Comparison of ENCODE assay signal across 13 cellular contexts in the genomic region with DNA sequence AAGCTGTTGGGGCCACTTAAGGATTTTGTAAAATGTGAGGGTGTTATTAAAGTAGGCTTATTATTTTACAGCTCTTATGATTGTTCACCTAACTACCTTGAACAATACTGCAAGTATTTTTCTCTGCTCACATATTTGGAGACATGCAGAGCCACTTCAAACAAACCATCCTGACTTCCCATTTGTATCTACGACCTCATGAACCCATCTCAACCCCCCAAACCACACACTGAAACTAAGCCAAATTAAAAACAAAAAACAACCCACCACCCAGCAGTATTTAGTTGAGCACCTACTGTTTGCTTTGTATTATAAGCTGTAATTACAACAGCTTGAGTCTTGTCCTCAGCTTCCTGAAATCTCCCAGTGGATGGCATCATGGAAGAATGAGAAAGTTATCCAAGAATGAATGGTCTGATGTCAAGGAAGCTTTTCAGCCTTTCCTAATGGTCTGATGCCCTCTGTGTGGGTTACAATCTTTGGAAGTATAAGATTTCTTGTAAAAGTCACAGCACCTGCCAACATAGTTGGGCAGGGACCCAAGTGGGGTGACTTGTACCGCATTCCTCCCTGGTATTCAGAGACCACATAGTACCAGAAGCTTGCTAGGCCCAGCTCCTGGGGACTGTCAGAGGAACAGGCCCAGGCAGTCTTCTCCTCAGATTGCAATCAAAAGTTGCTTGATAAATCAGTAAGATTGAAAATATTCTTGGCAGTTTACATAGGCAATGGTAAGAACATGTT.
DNase-seq lines count a peak whose midpoint lies in the region; ATAC-seq and TF ChIP-seq lines count a peak whose summit lies in the region.
"Had no signal": no experiment of that assay in that cellular context is flagged by ENCODE, and none has a peak within 500 bp of the region (broad histone marks: within the 10 kb centered on the region; RNA-seq: fewer than 3 reads in every experiment).

No MANE protein-coding gene starts in this region.

- H3K79me2 ChIP-seq in Loucy (ENCODE audit: insufficient read depth, low read length) = no peaks in the 10 kb centered on the region

- no peak overlapping the region for H3K4me3 ChIP-seq in CD4-positive, CD25-positive, alpha-beta regulatory T cell (ENCODE audit: low read depth, low read length)
- no peak overlapping the region for H3K4me3 ChIP-seq in Loucy (ENCODE audit: low read length, poor library complexity, severe bottlenecking)
- H3K4me3 ChIP-seq in rectal smooth muscle tissue (ENCODE audit: low read length) = no peak overlapping the region

- H3K4me1 ChIP-seq in CD4-positive, CD25-positive, alpha-beta regulatory T cell (ENCODE audit: control insufficient read depth, insufficient read depth, low read length, poor library complexity, severe bottlenecking) = peaks cover 72% of the 10 kb centered on the region
- H3K4me1 ChIP-seq in Loucy (ENCODE audit: insufficient read depth, low read length, poor library complexity, severe bottlenecking) = peaks cover 62% of the 10 kb centered on the region
- peaks cover 34% of the 10 kb centered on the region for H3K4me1 ChIP-seq in rectal smooth muscle tissue (ENCODE audit: control insufficient read depth, insufficient read depth, low read length)

- no peak for DNase-seq in CD4-positive, CD25-positive, alpha-beta regulatory T cell
- no peak for DNase-seq in endothelial cell (ENCODE audit: low spot score)
- DNase-seq in DMS 273 treated with DMSO at 0.1 percent for 48 hours (lab: John Stamatoyannopoulos, UW) = no peak
- no peak for DNase-seq in NCI-H146 (lab: John Stamatoyannopoulos, UW)
- DNase-seq: activated CD4-positive, alpha-beta T cell treated with anti-CD3 and anti-CD28 coated beads, Interleukin-2, amount 10 ng/mL, durations not matched to agents 7 days and 5 days; Caco-2; KBM-7; kidney glomerular epithelial cell; SHP77 had no signal

- ATAC-seq in CD4-positive, CD25-positive, alpha-beta regulatory T cell (ENCODE audit: low read depth in 2 of 2) = no peak
- ATAC-seq in GM18502 (IDR thresholded peaks at IDR 0.05; ENCODE audit: poor library complexity, unreplicated experiment) (no peak), GM18858 (IDR thresholded peaks at IDR 0.05; ENCODE audit: unreplicated experiment) (no peak)

- H4K20me1 ChIP-seq in Loucy (ENCODE audit: insufficient read depth, low read length, poor library complexity, severe bottlenecking) = no peaks in the 10 kb centered on the region

- H3K9me3 Mint-ChIP-seq in CD4-positive, CD25-positive, alpha-beta regulatory T cell = peaks cover 0 to 6% (median 0%) of the 10 kb centered on the region in 7 donors
- H3K9me3 Mint-ChIP-seq in endothelial cell (ENCODE audit: unreplicated experiment) = no peaks in the 10 kb centered on the region

- peak overlapping the region; percentile 75 to 88 (median 87) for H3K27ac Mint-ChIP-seq in CD4-positive, CD25-positive, alpha-beta regulatory T cell
- peak overlapping the region; percentile 99 for H3K27ac Mint-ChIP-seq in endothelial cell (ENCODE audit: unreplicated experiment)
- H3K27ac Mint-ChIP-seq: activated CD4-positive, alpha-beta T cell treated with anti-CD3 and anti-CD28 coated beads, Interleukin-2, amount 10 ng/mL, durations not matched to agents 7 days and 5 days had no signal

- peaks cover 44 to 82% (median 67%) of the 10 kb centered on the region in 4 donors for H3K4me1 Mint-ChIP-seq in CD4-positive, CD25-positive, alpha-beta regulatory T cell
- peaks cover 39% of the 10 kb centered on the region for H3K4me1 Mint-ChIP-seq in endothelial cell (ENCODE audit: unreplicated experiment)

- no peak for TF ChIP-seq CTCF in Loucy (conservative IDR thresholded peaks at IDR 0.05; ENCODE audit: low read length)
- no peak for TF ChIP-seq CTCF in endothelial cell (IDR thresholded peaks at IDR 0.05; ENCODE audit: unreplicated experiment)

- no peak overlapping the region for H3K9ac ChIP-seq in Loucy (ENCODE audit: low read depth, low read length, poor library complexity, severe bottlenecking)
- H3K9ac ChIP-seq in rectal smooth muscle tissue (ENCODE audit: low read length) = no peak overlapping the region

- no peaks in the 10 kb centered on the region for H3K27me3 Mint-ChIP-seq in CD4-positive, CD25-positive, alpha-beta regulatory T cell
- peaks cover 4% of the 10 kb centered on the region for H3K27me3 Mint-ChIP-seq in endothelial cell (ENCODE audit: unreplicated experiment)
- H3K27me3 Mint-ChIP-seq: activated CD4-positive, alpha-beta T cell treated with anti-CD3 and anti-CD28 coated beads, Interleukin-2, amount 10 ng/mL, durations not matched to agents 7 days and 5 days had no signal

- H3K36me3 Mint-ChIP-seq in CD4-positive, CD25-positive, alpha-beta regulatory T cell = no peaks in the 10 kb centered on the region
- no peaks in the 10 kb centered on the region for H3K36me3 Mint-ChIP-seq in endothelial cell (ENCODE audit: low read depth, unreplicated experiment)

- no peak overlapping the region for H3K27ac ChIP-seq in CD4-positive, CD25-positive, alpha-beta regulatory T cell (ENCODE audit: insufficient read depth, low read length, poor library complexity, severe bottlenecking)
- H3K27ac ChIP-seq in rectal smooth muscle tissue (ENCODE audit: low read depth, low read length) = peak overlapping the region; percentile 82

- H3K27me3 ChIP-seq in CD4-positive, CD25-positive, alpha-beta regulatory T cell (ENCODE audit: control insufficient read depth, insufficient read depth, low read length) = no peaks in the 10 kb centered on the region
- H3K27me3 ChIP-seq in Loucy (ENCODE audit: insufficient read depth, low read length, poor library complexity, severe bottlenecking) (no peaks in the 10 kb centered on the region), rectal smooth muscle tissue (ENCODE audit: control insufficient read depth, insufficient read depth, low read length) (no peaks in the 10 kb centered on the region)

- no peaks in the 10 kb centered on the region for H3K9me3 ChIP-seq in CD4-positive, CD25-positive, alpha-beta regulatory T cell (ENCODE audit: control insufficient read depth in 2 of 2, low read length in 2 of 2)
- no peaks in the 10 kb centered on the region for H3K9me3 ChIP-seq in Loucy (ENCODE audit: insufficient read depth, low read depth, low read length)
- H3K9me3 ChIP-seq: Caco-2 had no signal

- H3K36me3 ChIP-seq in CD4-positive, CD25-positive, alpha-beta regulatory T cell (ENCODE audit: control insufficient read depth, insufficient read depth, low read length) = no peaks in the 10 kb centered on the region
- H3K36me3 ChIP-seq in Loucy (ENCODE audit: insufficient read depth, low read length) (no peaks in the 10 kb centered on the region), rectal smooth muscle tissue (ENCODE audit: control insufficient read depth, insufficient read depth, low read length) (no peaks in the 10 kb centered on the region)

- H3K9me2 ChIP-seq in Loucy (replicated peaks; ENCODE audit: low read depth, low read length) = no peaks in the 10 kb centered on the region

- H2AFZ ChIP-seq in Loucy (ENCODE audit: low read length) = no peak overlapping the region

- H3K4me2 ChIP-seq in Loucy (ENCODE audit: low read depth, low read length, poor library complexity, severe bottlenecking) = peak overlapping the region; percentile 9

- peak overlapping the region; percentile 27 to 59 (median 50) for H3K4me3 Mint-ChIP-seq in CD4-positive, CD25-positive, alpha-beta regulatory T cell
- no peak overlapping the region for H3K4me3 Mint-ChIP-seq in endothelial cell (ENCODE audit: unreplicated experiment)
- H3K4me3 Mint-ChIP-seq: activated CD4-positive, alpha-beta T cell treated with anti-CD3 and anti-CD28 coated beads, Interleukin-2, amount 10 ng/mL, durations not matched to agents 7 days and 5 days had no signal

- no peaks in the 10 kb centered on the region for H3F3A ChIP-seq in Loucy (ENCODE audit: low read depth)
